In genomic region chr15:86255247-86255646, GRCh38 we compare ENCODE assay signal across 23 cellular contexts.
A peak's percentile ranks its signal among the peaks of the same experiment; 100 is the strongest.
DNase-seq lines count a peak whose midpoint lies in the region; ATAC-seq, FAIRE-seq and TF ChIP-seq lines count a peak whose summit lies in the region.
"Had no signal": no experiment of that assay in that cellular context is flagged by ENCODE, and none has a peak within 500 bp of the region (broad histone marks: within the 10 kb centered on the region; RNA-seq: fewer than 3 reads in every experiment).

No MANE protein-coding gene starts in this region.

- POLR2A ChIA-PET in MCF 10A (lab: Yijun Ruan, JAX), result interaction anchor here (0.6 to 0.8 kb wide), 2 partner anchors 63 to 92 kb away, joined by 3 to 5 read pairs; no protein-coding TSS in a partner anchor

- H3K4me3 ChIP-seq in breast epithelium, result no peak overlapping the region
- no peak overlapping the region for H3K4me3 ChIP-seq in bronchial epithelial cell (ENCODE audit: low read depth, low read length)
- H3K4me3 ChIP-seq: A549; BLaER1 treated with 17β-estradiol and CSF1 and Interleukin-3, amounts not matched to agents 10 nM and 100 nM had no signal

- no peaks in the 10 kb centered on the region for H3K36me3 Mint-ChIP-seq in MCF 10A (ENCODE audit: insufficient read depth, unreplicated experiment)
- H3K36me3 Mint-ChIP-seq: CD8-positive, alpha-beta T cell had no signal

- no TSS peak for BruUV-seq in MCF 10A (replicated peaks; lab: Mats Ljungman, UMichigan)

- no peak for FAIRE-seq in bronchial epithelial cell (lab: Jason Lieb, UNC)
- FAIRE-seq: A549, D721Med, G401.6, GM12891, GM19239 had no signal

- peaks cover 6% of the 10 kb centered on the region for H3K4me1 Mint-ChIP-seq in MCF 10A (ENCODE audit: insufficient read depth, unreplicated experiment)
- H3K4me1 Mint-ChIP-seq: B cell had no signal

- H3K4me3 Mint-ChIP-seq in MCF 10A (ENCODE audit: unreplicated experiment), result no peak overlapping the region
- H3K4me3 Mint-ChIP-seq: B cell; CD4-positive, alpha-beta T cell; CD8-positive, alpha-beta T cell had no signal

- no peaks in the 10 kb centered on the region for H3K27me3 Mint-ChIP-seq in MCF 10A (ENCODE audit: insufficient read depth, unreplicated experiment)
- H3K27me3 Mint-ChIP-seq: B cell; CD4-positive, alpha-beta T cell had no signal

- H3K36me3 ChIP-seq in breast epithelium (no peaks in the 10 kb centered on the region), bronchial epithelial cell (ENCODE audit: control insufficient read depth, insufficient read depth, low read length) (no peaks in the 10 kb centered on the region)
- H3K36me3 ChIP-seq: BLaER1 treated with 17β-estradiol and CSF1 and Interleukin-3, amounts not matched to agents 10 nM and 100 nM had no signal

- ATAC-seq in esophagus mucosa, result peak; percentile 76
- no peak for ATAC-seq in GM21576 (IDR thresholded peaks at IDR 0.05; ENCODE audit: unreplicated experiment)
- ATAC-seq: A549; CD8-positive, alpha-beta T cell had no signal

- CTCF ChIA-PET in MCF 10A (lab: Yijun Ruan, JAX), result interaction anchor here (0.6 to 1.7 kb wide), 6 partner anchors 24 to 501 kb away, joined by 3 to 9 read pairs (median 3); no protein-coding TSS in a partner anchor

- H3K4me1 ChIP-seq in breast epithelium, result no peaks in the 10 kb centered on the region
- H3K4me1 ChIP-seq: A549; BLaER1 treated with 17β-estradiol and CSF1 and Interleukin-3, amounts not matched to agents 10 nM and 100 nM; Caco-2 had no signal

- intact Hi-C loops in MCF 10A (cut with micrococcal nuclease), result no loop called here
- intact Hi-C loops in breast epithelium (cut with DNase I; ENCODE audit: low total_unique reads), result no loop called here

- DNase-seq in MCF 10A (ENCODE audit: unreplicated experiment) (peak; percentile 16), breast epithelium (ENCODE audit: low spot score in 2 of 2) (no peak), bronchial epithelial cell (ENCODE audit: low read depth) (peak; percentile 62), pons (ENCODE audit: low spot score) (no peak)
- no peak for DNase-seq in activated effector memory CD4-positive, alpha-beta T cell treated with Interleukin-2 at 50 U/mL for 16 hours
- DNase-seq: AML-193; Caco-2; Calu3; CD4-positive, alpha-beta T cell; CD8-positive, alpha-beta T cell; DMS79 treated with DMSO at 0.1 percent for 48 hours; GF-D8 had no signal

- no peak overlapping the region for H3K27ac ChIP-seq in breast epithelium
- H3K27ac ChIP-seq: 22Rv1; A549; BLaER1 treated with 17β-estradiol and CSF1 and Interleukin-3, amounts not matched to agents 10 nM and 100 nM; C4-2B had no signal

- TF ChIP-seq POLR2A in breast epithelium (IDR thresholded peaks at IDR 0.05), result no peak

- TF ChIP-seq CTCF in MCF 10A (IDR thresholded peaks at IDR 0.05; ENCODE audit: unreplicated experiment), result no peak
- TF ChIP-seq CTCF in breast epithelium (IDR thresholded peaks at IDR 0.05), result no peak
- no peak for TF ChIP-seq CTCF in bronchial epithelial cell (IDR thresholded peaks at IDR 0.05; ENCODE audit: insufficient read depth, low read length, severe bottlenecking)

- no peaks in the 10 kb centered on the region for H3K9me3 ChIP-seq in breast epithelium
- H3K9me3 ChIP-seq: A549; BLaER1 treated with 17β-estradiol and CSF1 and Interleukin-3, amounts not matched to agents 10 nM and 100 nM; Caco-2 had no signal

- no peaks in the 10 kb centered on the region for H3K27me3 ChIP-seq in breast epithelium
- H3K27me3 ChIP-seq in bronchial epithelial cell (ENCODE audit: control insufficient read depth, insufficient read depth, low read length), result no peaks in the 10 kb centered on the region
- H3K27me3 ChIP-seq: BLaER1 treated with 17β-estradiol and CSF1 and Interleukin-3, amounts not matched to agents 10 nM and 100 nM had no signal

- H3K27ac Mint-ChIP-seq in MCF 10A (ENCODE audit: low read depth, unreplicated experiment), result no peak overlapping the region
- H3K27ac Mint-ChIP-seq: B cell; CD4-positive, alpha-beta T cell; CD8-positive, alpha-beta T cell had no signal

- H3K9me3 Mint-ChIP-seq in MCF 10A (ENCODE audit: unreplicated experiment), result no peaks in the 10 kb centered on the region
- H3K9me3 Mint-ChIP-seq: CD4-positive, alpha-beta T cell; CD8-positive, alpha-beta T cell had no signal

Comparison
In these comparisons a context has a peak if more than half of its experiments do, and no peak if none do; other contexts are left out.
1. DNase-seq: peak in MCF 10A (single experiment) and bronchial epithelial cell (single experiment); none in breast epithelium (0 of 2), activated effector memory CD4-positive, alpha-beta T cell treated with Interleukin-2 at 50 U/mL for 16 hours (single experiment) and pons (single experiment).